Comparison of ENCODE assay signal across 5 cellular contexts in the genomic region with DNA sequence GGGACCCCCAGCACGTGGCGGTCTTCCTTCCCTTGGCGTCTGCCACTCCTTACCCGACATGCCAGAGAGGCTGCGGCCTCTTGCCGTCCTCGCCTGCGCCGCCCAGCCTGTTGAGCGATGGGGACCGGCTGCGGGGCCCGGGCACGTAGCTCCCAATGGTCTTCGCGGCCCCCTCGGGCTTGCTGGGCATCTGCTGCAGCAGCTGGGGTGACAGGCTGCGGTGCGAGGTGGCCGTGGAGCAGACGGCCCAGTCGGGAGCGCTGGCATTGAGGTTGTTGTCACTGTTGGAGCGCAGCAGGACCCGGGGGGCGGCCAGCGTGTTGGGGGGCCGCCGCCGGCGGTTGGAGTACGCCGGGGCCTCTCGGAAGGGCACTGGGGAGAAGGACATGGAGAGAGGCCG.
"Had no signal": no experiment of that assay in that cellular context is flagged by ENCODE, and none has a peak within 500 bp of the region (broad histone marks: within the 10 kb centered on the region; RNA-seq: fewer than 3 reads in every experiment).

No MANE protein-coding gene starts in this region.

- ATAC-seq: HepG2, K562 had no signal

- H3K4me3 ChIP-seq: K562 had no signal

- DNase-seq: IMR-90, KBM-7 had no signal

- H3K27ac ChIP-seq: HL-60 had no signal
